9 cellular contexts compared by ENCODE assay signal in the genomic region with DNA sequence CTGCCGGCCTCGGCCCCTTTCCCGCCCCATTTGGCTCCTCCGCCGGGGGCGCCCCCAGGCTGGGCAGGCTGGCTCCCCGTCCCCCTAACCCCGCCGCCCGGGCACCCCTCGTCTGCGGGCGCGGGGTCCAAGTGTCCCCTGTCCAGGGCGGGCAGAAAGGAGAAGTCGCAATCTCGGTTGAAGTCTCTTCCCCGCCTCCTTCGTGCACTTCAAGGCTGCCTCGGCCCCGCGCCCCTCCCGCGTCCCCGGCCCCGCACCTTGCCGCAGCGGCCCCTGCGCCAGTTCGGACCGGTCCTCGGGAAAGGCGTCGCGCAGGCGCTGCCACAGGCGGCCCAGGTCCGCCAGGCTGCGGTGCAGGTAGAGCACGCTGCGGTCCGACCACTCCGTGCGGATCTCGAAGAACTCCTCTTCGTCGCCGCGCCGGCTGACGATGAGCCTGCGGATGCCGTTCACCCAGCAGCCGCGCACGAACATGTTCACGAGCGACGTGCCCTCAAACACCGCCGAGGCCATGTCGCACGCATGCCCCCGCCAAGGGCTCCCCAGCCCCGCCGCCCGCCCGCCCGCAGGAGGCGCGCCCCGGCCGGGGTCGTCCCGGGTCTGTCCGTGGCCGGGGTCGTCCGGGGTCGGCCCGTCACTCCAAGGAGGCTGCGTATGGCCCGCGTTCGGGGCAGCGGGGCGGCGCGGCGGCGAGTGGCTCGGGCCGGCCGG. TPM values are rescaled to one million over a fixed set of nuclear protein-coding genes. Genes with fewer than 3 reads are reported as not detected.
DNase-seq lines count a peak whose midpoint lies in the region; ATAC-seq and TF ChIP-seq lines count a peak whose summit lies in the region.
"Had no signal": no experiment of that assay in that cellular context is flagged by ENCODE, and none has a peak within 500 bp of the region (broad histone marks: within the 10 kb centered on the region; RNA-seq: fewer than 3 reads in every experiment).

A gene with protein sequence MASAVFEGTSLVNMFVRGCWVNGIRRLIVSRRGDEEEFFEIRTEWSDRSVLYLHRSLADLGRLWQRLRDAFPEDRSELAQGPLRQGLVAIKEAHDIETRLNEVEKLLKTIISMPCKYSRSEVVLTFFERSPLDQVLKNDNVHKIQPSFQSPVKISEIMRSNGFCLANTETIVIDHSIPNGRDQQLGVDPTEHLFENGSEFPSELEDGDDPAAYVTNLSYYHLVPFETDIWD (minus strand): TSS at position 695 of the 711 bp plus-strand sequence. CDS start 182 bp downstream, at position 513.

- intact Hi-C loops in activated CD4-positive, alpha-beta T cell treated with anti-CD3 and anti-CD28 coated beads, Interleukin-2, amount 10 ng/mL, durations not matched to agents 24 days and 14 days (cut with micrococcal nuclease) = no loop called here
- intact Hi-C loops in esophagus muscularis mucosa (cut with DNase I) = loop anchor here (5.0 kb wide), 2 partner anchors 46 to 76 kb away; no protein-coding TSS in a partner anchor

- no peak for TF ChIP-seq EP300 in esophagus muscularis mucosa (IDR thresholded peaks at IDR 0.05)

- TF ChIP-seq CTCF in esophagus muscularis mucosa (IDR thresholded peaks at IDR 0.05) = no peak
- TF ChIP-seq CTCF in nephron (IDR thresholded peaks at IDR 0.05; ENCODE audit: unreplicated experiment in 3 of 3) = no peak

- no peaks in the 10 kb centered on the region for H3K36me3 Mint-ChIP-seq in activated CD4-positive, alpha-beta T cell treated with anti-CD3 and anti-CD28 coated beads, Interleukin-2, amount 10 ng/mL, durations not matched to agents 24 days and 14 days (ENCODE audit: low read depth)
- H3K36me3 Mint-ChIP-seq in nephron (ENCODE audit: low read depth) = no peaks in the 10 kb centered on the region

- peaks cover 3% of the 10 kb centered on the region for H3K4me1 Mint-ChIP-seq in activated CD4-positive, alpha-beta T cell treated with anti-CD3 and anti-CD28 coated beads, Interleukin-2, amount 10 ng/mL, durations not matched to agents 24 days and 14 days
- peaks cover 41% of the 10 kb centered on the region for H3K4me1 Mint-ChIP-seq in nephron

- H3K36me3 ChIP-seq in esophagus muscularis mucosa = peaks cover 0 to 4% (median 0%) of the 10 kb centered on the region in 4 donors

- H3K9me3 ChIP-seq in esophagus muscularis mucosa = no peaks in the 10 kb centered on the region

- no peak within 1 kb of the TSS for H3K27ac Mint-ChIP-seq in activated CD4-positive, alpha-beta T cell treated with anti-CD3 and anti-CD28 coated beads, Interleukin-2, amount 10 ng/mL, durations not matched to agents 24 days and 14 days
- H3K27ac Mint-ChIP-seq in nephron = peak within 1 kb of the TSS; percentile 89 to 96 (median 89)

- no peak for TF ChIP-seq POLR2A in esophagus muscularis mucosa (IDR thresholded peaks at IDR 0.05; ENCODE audit: low read depth)

- H3K27me3 ChIP-seq in esophagus muscularis mucosa = peaks cover 0 to 4% (median 0%) of the 10 kb centered on the region in 4 donors

- peak within 1 kb of the TSS; percentile 51 for H3K4me3 Mint-ChIP-seq in activated CD4-positive, alpha-beta T cell treated with anti-CD3 and anti-CD28 coated beads, Interleukin-2, amount 10 ng/mL, durations not matched to agents 24 days and 14 days
- H3K4me3 Mint-ChIP-seq in nephron = peak within 1 kb of the TSS; percentile 87 to 93 (median 92)

- H3K27me3 Mint-ChIP-seq in activated CD4-positive, alpha-beta T cell treated with anti-CD3 and anti-CD28 coated beads, Interleukin-2, amount 10 ng/mL, durations not matched to agents 24 days and 14 days = peaks cover 68% of the 10 kb centered on the region
- H3K27me3 Mint-ChIP-seq in nephron (ENCODE audit: low read depth) = peaks cover 12% of the 10 kb centered on the region

- H3K4me1 ChIP-seq in esophagus muscularis mucosa = peaks cover 43 to 62% (median 47%) of the 10 kb centered on the region in 4 donors

- ATAC-seq in HG03064 (IDR thresholded peaks at IDR 0.05; ENCODE audit: low read depth, unreplicated experiment) = peak; percentile 4

- WGBS in esophagus muscularis mucosa = 2% methylated on average over 23 of the region's 94 CpGs

- no peaks in the 10 kb centered on the region for H3K9me3 Mint-ChIP-seq in activated CD4-positive, alpha-beta T cell treated with anti-CD3 and anti-CD28 coated beads, Interleukin-2, amount 10 ng/mL, durations not matched to agents 24 days and 14 days
- no peaks in the 10 kb centered on the region for H3K9me3 Mint-ChIP-seq in nephron

- peak within 1 kb of the TSS; percentile 87 to 99 (median 99) for H3K27ac ChIP-seq in esophagus muscularis mucosa (replicated peaks in 1 of 4)

- peak; percentile 22 for DNase-seq in NCI-H146 (lab: John Stamatoyannopoulos, UW)
- no peak for DNase-seq in NCI-H146 treated with DMSO at 0.1 percent for 48 hours (lab: John Stamatoyannopoulos, UW; ENCODE audit: unreplicated experiment)
- DNase-seq in activated CD4-positive, alpha-beta T cell treated with anti-CD3 and anti-CD28 coated beads, Interleukin-2, amount 10 ng/mL, durations not matched to agents 24 days and 14 days = peak; percentile 77
- DNase-seq in esophagus muscularis mucosa (ENCODE audit: extremely low spot score) = no peak
- DNase-seq in GOT3 (lab: John Stamatoyannopoulos, UW) = no peak
- no peak for DNase-seq in NCI-H226
- DNase-seq: DND-41 had no signal

- H3K4me3 ChIP-seq in esophagus muscularis mucosa = peak within 1 kb of the TSS; percentile 59 to 97 (median 88)

RNA-seq across cellular contexts. Expression of the gene that starts here (rescaled TPM):
- total RNA-seq in activated CD4-positive, alpha-beta T cell treated with anti-CD3 and anti-CD28 coated beads, Interleukin-2, amount 10 ng/mL, durations not matched to agents 24 days and 14 days = 0.12 and 0.30 TPM in 2 replicates
- total RNA-seq in esophagus muscularis mucosa = 100 to 1,000 TPM; 111 to 232 (median 165) TPM

Comparison
In these comparisons a context has a peak if more than half of its experiments do, and no peak if none do; other contexts are left out.
1. RNA of the gene that starts here (total RNA-seq): 111 to 232 TPM in esophagus muscularis mucosa; 0.12 to 0.30 TPM in activated CD4-positive, alpha-beta T cell treated with anti-CD3 and anti-CD28 coated beads, Interleukin-2, amount 10 ng/mL, durations not matched to agents 24 days and 14 days; every median in the first group is over 10 times any median in the second.
2. Peak in DNase-seq in activated CD4-positive, alpha-beta T cell treated with anti-CD3 and anti-CD28 coated beads, Interleukin-2, amount 10 ng/mL, durations not matched to agents 24 days and 14 days; RNA of the gene not detected or under 1 TPM.